19 cellular contexts compared by ENCODE assay signal in the genomic region with DNA sequence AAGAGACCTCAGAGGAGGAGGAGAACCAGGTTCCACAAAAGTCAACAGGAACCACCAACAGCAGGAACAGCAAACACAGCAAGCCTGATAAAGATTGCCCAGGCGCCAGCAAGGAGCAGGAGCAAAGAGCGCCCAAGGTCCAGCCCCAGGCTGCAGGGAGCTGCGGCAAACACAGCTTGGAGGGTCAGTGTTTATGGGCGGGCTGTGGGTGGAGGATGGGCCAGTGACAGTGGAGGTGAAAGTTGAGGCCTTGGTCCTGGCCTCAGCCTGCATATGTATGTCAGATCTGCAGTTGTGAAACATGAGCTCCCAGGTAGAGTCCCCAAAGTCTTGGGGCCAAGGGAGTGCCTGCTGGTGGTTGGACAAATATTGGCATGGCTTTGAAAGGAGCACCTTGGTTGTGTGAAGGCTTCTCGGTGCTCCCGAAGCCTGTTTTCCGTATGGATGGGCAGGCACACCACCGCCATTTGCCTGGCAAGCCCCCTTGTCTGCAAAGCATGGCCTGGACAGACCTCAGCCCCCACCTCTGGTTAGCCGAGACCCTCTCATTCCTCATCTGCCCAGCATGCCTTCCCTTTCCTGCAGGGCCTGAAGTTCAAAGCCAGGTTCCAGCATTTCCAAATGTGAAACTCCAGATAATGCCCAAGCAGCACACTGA. TPM values are rescaled to one million over a fixed set of nuclear protein-coding genes. Genes with fewer than 3 reads are reported as not detected.
A peak's percentile ranks its signal among the peaks of the same experiment; 100 is the strongest.
DNase-seq lines count a peak whose midpoint lies in the region; ATAC-seq, FAIRE-seq and TF ChIP-seq lines count a peak whose summit lies in the region.
"Had no signal": no experiment of that assay in that cellular context is flagged by ENCODE, and none has a peak within 500 bp of the region (broad histone marks: within the 10 kb centered on the region; RNA-seq: fewer than 3 reads in every experiment).

No MANE protein-coding gene starts in this region.

- H3K9me1 ChIP-seq in K562 (ENCODE audit: control insufficient read depth, insufficient read depth, low read length), result no peaks in the 10 kb centered on the region

- H3K9me3 ChIP-seq in K562 (replicated peaks; ENCODE audit: control insufficient read depth, insufficient read depth, low read depth, low read length) (no peaks in the 10 kb centered on the region), liver (ENCODE audit: control insufficient read depth in 4 of 4, low read length in 3 of 4) (no peaks in the 10 kb centered on the region), upper lobe of right lung (no peaks in the 10 kb centered on the region)
- H3K9me3 ChIP-seq: BE2C, right atrium auricular region, tibial nerve had no signal

- no peak for TF ChIP-seq EP300 in K562 (IDR thresholded peaks at IDR 0.05; ENCODE audit: low read length)

- no peak overlapping the region for H3K4me3 ChIP-seq in K562
- no peak overlapping the region for H3K4me3 ChIP-seq in liver (ENCODE audit: low read depth in 1 of 3, low read length in 3 of 3)
- H3K4me3 ChIP-seq in upper lobe of right lung, result no peak overlapping the region
- H3K4me3 ChIP-seq: right atrium auricular region, tibial nerve had no signal

- TF ChIP-seq CTCF in K562 (IDR thresholded peaks at IDR 0.05 in 2 of 3, conservative IDR thresholded peaks at IDR 0.05 in 1 of 3; ENCODE audit: insufficient read depth in 2 of 3, low read depth in 1 of 3, low read length in 3 of 3) (no peak), liver (IDR thresholded peaks at IDR 0.05; ENCODE audit: low read depth, low read length, missing input control) (no peak), upper lobe of right lung (IDR thresholded peaks at IDR 0.05) (no peak)

- H3K36me3 ChIP-seq in K562 (ENCODE audit: control insufficient read depth, insufficient read depth, low read length) (peaks cover 25% of the 10 kb centered on the region; the same call in 1 of the 3 replicates), liver (ENCODE audit: control insufficient read depth in 4 of 4, insufficient read depth in 3 of 4, low read depth in 1 of 4, low read length in 3 of 4) (peaks cover 0 to 6% (median 5%) of the 10 kb centered on the region in 4 donors), upper lobe of right lung (peaks cover 9% of the 10 kb centered on the region)
- H3K36me3 ChIP-seq: BE2C, right atrium auricular region had no signal

- in situ Hi-C loops in K562 (cut with MboI), result no loop called here

- peak overlapping the region in 1 of 2 experiments; percentile 79; a peak in 2 of 4 replicates for H3K9ac ChIP-seq in K562 (ENCODE audit: insufficient read depth in 1 of 2, low read depth in 2 of 2, low read length in 2 of 2)
- no peak overlapping the region for H3K9ac ChIP-seq in liver (ENCODE audit: low read depth in 1 of 2, low read length in 2 of 2)

- H3K79me2 ChIP-seq in K562 (ENCODE audit: control insufficient read depth, insufficient read depth, low read length), result no peaks in the 10 kb centered on the region

- H3K4me1 ChIP-seq in K562 (replicated peaks in 1 of 2; ENCODE audit: control insufficient read depth in 2 of 2, insufficient read depth in 2 of 2, low read length in 2 of 2) (peaks cover 3 to 26% of the 10 kb centered on the region in 2 experiments; a peak in 3 of 5 replicates), liver (ENCODE audit: control insufficient read depth in 4 of 4, insufficient read depth in 4 of 4, low read length in 3 of 4) (peaks cover 0 to 3% (median 1%) of the 10 kb centered on the region in 4 donors), upper lobe of right lung (no peaks in the 10 kb centered on the region)
- H3K4me1 ChIP-seq: BE2C had no signal

- CTCF ChIA-PET in K562 (lab: Yijun Ruan, JAX; ENCODE audit: low intra/inter-chr PET ratio), result interaction anchor here (0.6 kb wide), 1 partner anchor 156 kb away, joined by 3 read pairs; a partner anchor contains a TSS

- H3K27ac ChIP-seq in K562 (ENCODE audit: extremely low read depth, low read depth, low read length) (no peak overlapping the region), liver (ENCODE audit: low read depth in 1 of 2, low read length in 2 of 2) (no peak overlapping the region), upper lobe of right lung (no peak overlapping the region)
- H3K27ac ChIP-seq: right atrium auricular region, tibial nerve had no signal

- H3K27me3 ChIP-seq in K562 (ENCODE audit: control insufficient read depth in 2 of 2, insufficient read depth in 2 of 2, low read length in 2 of 2) (no peaks in the 10 kb centered on the region), liver (ENCODE audit: control insufficient read depth in 4 of 4, insufficient read depth in 4 of 4, low read length in 3 of 4) (no peaks in the 10 kb centered on the region), upper lobe of right lung (no peaks in the 10 kb centered on the region)
- H3K27me3 ChIP-seq: BE2C, right atrium auricular region, tibial nerve had no signal

- H3K4me2 ChIP-seq in K562 (ENCODE audit: insufficient read depth, low read length), result no peak overlapping the region

- no TSS peak for BruUV-seq in K562 (replicated peaks; lab: Mats Ljungman, UMichigan)

- ATAC-seq in K562 (peak; percentile 30), upper lobe of right lung (peak; percentile 2), GM18511 (IDR thresholded peaks at IDR 0.05; ENCODE audit: unreplicated experiment) (no peak)
- ATAC-seq: left ventricle myocardium superior had no signal

- intact Hi-C loops in K562 (cut with micrococcal nuclease), result no loop called here
- intact Hi-C loops in upper lobe of right lung (cut with DNase I), result no loop called here

- TF ChIP-seq RAD21 in K562 (CRISPR knock-in tag; conservative IDR thresholded peaks at IDR 0.05 in 1 of 2, IDR thresholded peaks at IDR 0.05 in 1 of 2) (no peak), liver (IDR thresholded peaks at IDR 0.05) (no peak)

- 0 out of 2 replicates have a peak, but pooled peaks cover 3% of the 10 kb centered on the region for H4K20me1 ChIP-seq in K562 (replicated peaks; ENCODE audit: control insufficient read depth, insufficient read depth, low read length)

- peak; percentile 42 for FAIRE-seq in K562 (lab: Jason Lieb, UNC)

- POLR2A ChIA-PET in K562 (lab: Yijun Ruan, JAX), result interaction anchor here (0.7 to 1.1 kb wide), 4 partner anchors 13 to 91 kb away, joined by 3 to 5 read pairs (median 4); a partner anchor contains a TSS

- no peak; the same call in 1 of the 2 replicates for TF ChIP-seq POLR2A in K562 (conservative IDR thresholded peaks at IDR 0.05)

- WGBS in K562 (ENCODE audit: insufficient coverage, low coverage, missing lambda C conversion rate), result 62% methylated on average over 9 of the region's 9 CpGs
- WGBS in liver, result 70% methylated on average over 9 of the region's 9 CpGs

- no peak overlapping the region for H2AFZ ChIP-seq in K562 (ENCODE audit: low read depth, low read length)

- DNase-seq in SIG-M5 treated with dmso at 0.1 percent for 504 hours (lab: John Stamatoyannopoulos, UW; ENCODE audit: unreplicated experiment) (peak; percentile 7), SIG-M5 (lab: John Stamatoyannopoulos, UW) (no peak), K562 (ENCODE audit: extremely low read depth in 1 of 4, low spot score in 3 of 4) (no peak), upper lobe of right lung (no peak), NCI-H774 (lab: John Stamatoyannopoulos, UW) (no peak), hypothalamus (lab: John Stamatoyannopoulos, UW) (no peak)
- DNase-seq: activated effector memory CD4-positive, alpha-beta T cell treated with anti-CD3 and anti-CD28 coated beads, Interleukin-2, amount 50 U/mL, for 16 hours; BE2C; left ventricle myocardium superior; NCI-H1694; NCI-H748 treated with DMSO at 0.1 percent for 48 hours; nucleus accumbens; stimulated activated naive CD4-positive, alpha-beta T cell treated with Interleukin-2 at 50 U/mL for 16 hours had no signal

RNA-seq across cellular contexts. Expression of a gene that starts 2.0 kb away (rescaled TPM):
- total RNA-seq in K562 (2011; cell fraction: chromatin; rRNA removed; ENCODE audit: low replicate concordance), result 2.2 and 4.6 TPM in 2 replicates
- total RNA-seq in K562 (2011; cell fraction: nucleolus; rRNA removed), result 1.8 and 2.5 TPM in 2 replicates
- total RNA-seq in K562 (2011; cell fraction: nucleoplasm; rRNA removed), result 1.6 and 1.9 TPM in 2 replicates
- total RNA-seq in K562 (2014; rRNA removed) (0.20 and 0.41 TPM in 2 replicates), K562 (2014; rRNA removed; fragmentation: Illumina TruSeq; extraction: Trizol) (0.13 and 0.18 TPM in 2 replicates), K562 (2015; rRNA removed; fragmentation: Illumina TruSeq; extraction: Trizol) (0.07 and 0.11 TPM in 2 replicates), K562 (2021) (0.07 and 0.18 TPM in 2 replicates), liver (under 1 TPM; 0.08 to 0.19 TPM), upper lobe of right lung (1.6 TPM)
- polyA plus RNA-seq in K562 (2011; rRNA removed) (0.30 and 0.46 TPM in 2 replicates), K562 (2014; fragmentation: Illumina TruSeq; extraction: Trizol) (0.15 and 0.19 TPM in 2 replicates), K562 (2014; fragmentation: Nextera tagmentation; extraction: Ambion mirVana) (under 1 TPM in 1 of 2 experiments, not detected in 1; 0.03 TPM), K562 (2014; rRNA removed) (0.04 and 0.61 TPM in 2 replicates), liver (under 1 TPM in 1 of 2 donors, not detected in 1; 0.09 TPM)
- polyA plus RNA-seq in K562 (2011; cell fraction: cytosol; rRNA removed), result 0.15 and 0.57 TPM in 2 replicates
- polyA plus RNA-seq in K562 (2011; cell fraction: nucleus; rRNA removed), result 3.4 and 5.7 TPM in 2 replicates
- 0.35 and 1.5 TPM in 2 replicates for polyA plus RNA-seq in K562 (2012)
- 0.24 and 0.25 TPM in 2 replicates for polyA minus RNA-seq in K562 (2011; rRNA and poly(A)+ RNA removed)
- 0.48 TPM in 1 of 2 replicates, not detected in the other for polyA minus RNA-seq in K562 (2011; cell fraction: cytosol; rRNA and poly(A)+ RNA removed)
- polyA minus RNA-seq in K562 (2011; cell fraction: nucleus; rRNA and poly(A)+ RNA removed), result 0.67 and 0.81 TPM in 2 replicates
- total RNA-seq: A172, fibroblast of villous mesenchyme had no signal

RNA-seq across cellular contexts. Expression of a gene that starts 29.3 kb away (rescaled TPM):
- total RNA-seq in K562 (2011; cell fraction: chromatin; rRNA removed; ENCODE audit: low replicate concordance), result 125 and 274 TPM in 2 replicates
- total RNA-seq in K562 (2011; cell fraction: nucleolus; rRNA removed), result 162 and 166 TPM in 2 replicates
- 160 TPM in 2 replicates for total RNA-seq in K562 (2011; cell fraction: nucleoplasm; rRNA removed)
- 12.6 and 22.5 TPM in 2 replicates for total RNA-seq in K562 (2014; rRNA removed)
- total RNA-seq in K562 (2014; rRNA removed; fragmentation: Illumina TruSeq; extraction: Trizol), result 10.8 and 14.4 TPM in 2 replicates
- total RNA-seq in K562 (2015; rRNA removed; fragmentation: Illumina TruSeq; extraction: Trizol), result 14.0 and 14.3 TPM in 2 replicates
- total RNA-seq in K562 (2021), result 39.2 and 39.4 TPM in 2 replicates
- polyA plus RNA-seq in K562 (2011; rRNA removed), result 37.0 and 59.6 TPM in 2 replicates
- 69.9 and 86.4 TPM in 2 replicates for polyA plus RNA-seq in K562 (2011; cell fraction: cytosol; rRNA removed)
- 128 and 148 TPM in 2 replicates for polyA plus RNA-seq in K562 (2011; cell fraction: nucleus; rRNA removed)
- polyA plus RNA-seq in K562 (2012), result 27.9 and 28.7 TPM in 2 replicates
- 32.5 and 35.7 TPM in 2 replicates for polyA plus RNA-seq in K562 (2014; fragmentation: Illumina TruSeq; extraction: Trizol)
- under 1 TPM; 0.14 to 0.17 TPM for polyA plus RNA-seq in K562 (2014; fragmentation: Nextera tagmentation; extraction: Ambion mirVana)
- 26.8 and 31.0 TPM in 2 replicates for polyA plus RNA-seq in K562 (2014; rRNA removed)
- polyA minus RNA-seq in K562 (2011; rRNA and poly(A)+ RNA removed), result 52.7 and 68.9 TPM in 2 replicates
- 35.2 and 46.9 TPM in 2 replicates for polyA minus RNA-seq in K562 (2011; cell fraction: cytosol; rRNA and poly(A)+ RNA removed)
- polyA minus RNA-seq in K562 (2011; cell fraction: nucleus; rRNA and poly(A)+ RNA removed), result 25.6 and 33.4 TPM in 2 replicates
- total RNA-seq in liver, result 10 to 100 TPM; 53.8 to 64.9 TPM
- 10 to 100 TPM in 1 of 2 donors, 1 to 10 TPM in 1; 9.6 to 21.4 TPM for polyA plus RNA-seq in liver
- total RNA-seq in upper lobe of right lung, result 119 TPM

RNA-seq across cellular contexts. Expression of a gene that starts 29.4 kb away (rescaled TPM):
- total RNA-seq in K562 (2011; cell fraction: chromatin; rRNA removed; ENCODE audit: low replicate concordance), result 39.2 and 66.5 TPM in 2 replicates
- total RNA-seq in K562 (2011; cell fraction: nucleolus; rRNA removed), result 54.2 and 60.8 TPM in 2 replicates
- 55.7 and 67.6 TPM in 2 replicates for total RNA-seq in K562 (2011; cell fraction: nucleoplasm; rRNA removed)
- total RNA-seq in K562 (2014; rRNA removed), result 166 and 199 TPM in 2 replicates
- total RNA-seq in K562 (2014; rRNA removed; fragmentation: Illumina TruSeq; extraction: Trizol), result 97.5 and 126 TPM in 2 replicates
- total RNA-seq in K562 (2015; rRNA removed; fragmentation: Illumina TruSeq; extraction: Trizol), result 130 and 136 TPM in 2 replicates
- total RNA-seq in K562 (2021), result 143 and 149 TPM in 2 replicates
- 145 and 165 TPM in 2 replicates for polyA plus RNA-seq in K562 (2011; rRNA removed)
- 149 and 217 TPM in 2 replicates for polyA plus RNA-seq in K562 (2011; cell fraction: cytosol; rRNA removed)
- 68.7 and 82.6 TPM in 2 replicates for polyA plus RNA-seq in K562 (2011; cell fraction: nucleus; rRNA removed)
- polyA plus RNA-seq in K562 (2012), result 102 and 171 TPM in 2 replicates
- 134 and 163 TPM in 2 replicates for polyA plus RNA-seq in K562 (2014; fragmentation: Illumina TruSeq; extraction: Trizol)
- 100 to 1,000 TPM; 414 to 424 TPM for polyA plus RNA-seq in K562 (2014; fragmentation: Nextera tagmentation; extraction: Ambion mirVana)
- polyA plus RNA-seq in K562 (2014; rRNA removed), result 195 and 240 TPM in 2 replicates
- polyA minus RNA-seq in K562 (2011; rRNA and poly(A)+ RNA removed), result 39.8 and 41.8 TPM in 2 replicates
- polyA minus RNA-seq in K562 (2011; cell fraction: cytosol; rRNA and poly(A)+ RNA removed), result 38.6 and 39.1 TPM in 2 replicates
- polyA minus RNA-seq in K562 (2011; cell fraction: nucleus; rRNA and poly(A)+ RNA removed), result 15.3 and 25.4 TPM in 2 replicates
- 10 to 100 TPM; 34.6 to 36.9 TPM for total RNA-seq in liver
- 100 to 1,000 TPM in 1 of 2 donors, 10 to 100 TPM in 1; 44.9 to 118 TPM for polyA plus RNA-seq in liver
- 94.1 TPM for total RNA-seq in upper lobe of right lung
